In genomic region chr5:88883059-88883565, GRCh38 we compare ENCODE assay signal across 8 cellular contexts. TPM values are rescaled to one million over a fixed set of nuclear protein-coding genes. Genes with fewer than 3 reads are reported as not detected.
DNase-seq lines count a peak whose midpoint lies in the region; ATAC-seq and TF ChIP-seq lines count a peak whose summit lies in the region.

Gene MEF2C, minus strand, starts transcription at chr5:88883184. Its CDS starts 59,396 bp downstream, at chr5:88823788.

- H3K27ac ChIP-seq in neural progenitor cell = no peak within 1 kb of the TSS

- no peaks in the 10 kb centered on the region for H3K79me2 ChIP-seq in neural progenitor cell (ENCODE audit: low read depth)

- no peak within 1 kb of the TSS for H3K9ac ChIP-seq in neural progenitor cell

- peaks cover 77% of the 10 kb centered on the region for H3K27me3 ChIP-seq in neural progenitor cell

- H3K9me3 Mint-ChIP-seq in activated naive CD4-positive, alpha-beta T cell treated with anti-CD3 and anti-CD28 coated beads, Interleukin-2, amount 50 U/mL, for 24 hours = no peaks in the 10 kb centered on the region
- no peaks in the 10 kb centered on the region for H3K9me3 Mint-ChIP-seq in activated naive CD8-positive, alpha-beta T cell treated with anti-CD3 and anti-CD28 coated beads for 36 hours
- H3K9me3 Mint-ChIP-seq in neural progenitor cell = no peaks in the 10 kb centered on the region

- TF ChIP-seq CTCF in neural progenitor cell (IDR thresholded peaks at IDR 0.05) = no peak

- peak within 1 kb of the TSS; percentile 90 for H3K4me3 Mint-ChIP-seq in activated naive CD4-positive, alpha-beta T cell treated with anti-CD3 and anti-CD28 coated beads, Interleukin-2, amount 50 U/mL, for 24 hours
- peak within 1 kb of the TSS; percentile 88 for H3K4me3 Mint-ChIP-seq in activated naive CD8-positive, alpha-beta T cell treated with anti-CD3 and anti-CD28 coated beads for 36 hours
- H3K4me3 Mint-ChIP-seq in neural progenitor cell = peak within 1 kb of the TSS; percentile 94

- peak; percentile 27 for ATAC-seq in HG02884 (IDR thresholded peaks at IDR 0.05; ENCODE audit: unreplicated experiment)
- no peak for ATAC-seq in HG03457 (IDR thresholded peaks at IDR 0.05; ENCODE audit: unreplicated experiment)

- peak within 1 kb of the TSS; percentile 85 for H2AFZ ChIP-seq in neural progenitor cell (replicated peaks)

- peaks cover 41% of the 10 kb centered on the region for H3K27me3 Mint-ChIP-seq in activated naive CD4-positive, alpha-beta T cell treated with anti-CD3 and anti-CD28 coated beads, Interleukin-2, amount 50 U/mL, for 24 hours
- peaks cover 82% of the 10 kb centered on the region for H3K27me3 Mint-ChIP-seq in activated naive CD8-positive, alpha-beta T cell treated with anti-CD3 and anti-CD28 coated beads for 36 hours
- H3K27me3 Mint-ChIP-seq in neural progenitor cell (ENCODE audit: insufficient read depth, low read depth) = peaks cover 9% of the 10 kb centered on the region

- peaks cover 8% of the 10 kb centered on the region for H3K4me1 ChIP-seq in neural progenitor cell

- peak within 1 kb of the TSS; percentile 99 for H3K4me2 ChIP-seq in neural progenitor cell

- H3K4me1 Mint-ChIP-seq in activated naive CD4-positive, alpha-beta T cell treated with anti-CD3 and anti-CD28 coated beads, Interleukin-2, amount 50 U/mL, for 24 hours = peaks cover 22% of the 10 kb centered on the region
- H3K4me1 Mint-ChIP-seq in activated naive CD8-positive, alpha-beta T cell treated with anti-CD3 and anti-CD28 coated beads for 36 hours = peaks cover 31% of the 10 kb centered on the region
- peaks cover 6% of the 10 kb centered on the region for H3K4me1 Mint-ChIP-seq in neural progenitor cell

- no peaks in the 10 kb centered on the region for H3K9me3 ChIP-seq in neural progenitor cell (ENCODE audit: low read depth)

- H3F3A ChIP-seq in neural progenitor cell (ENCODE audit: low read depth) = peaks cover 32% of the 10 kb centered on the region

- H3K4me3 ChIP-seq in neural progenitor cell = peak within 1 kb of the TSS; percentile 82

- no peaks in the 10 kb centered on the region for H4K20me1 ChIP-seq in neural progenitor cell (ENCODE audit: low read depth)

- no peaks in the 10 kb centered on the region for H3K36me3 ChIP-seq in neural progenitor cell

- DNase-seq in activated naive CD4-positive, alpha-beta T cell treated with Interleukin-2 at 50 U/mL for 16 hours = no peak
- DNase-seq in NCI-H526 (lab: John Stamatoyannopoulos, UW) = peak; percentile 55 to 72
- DNase-seq in activated naive CD8-positive, alpha-beta T cell treated with anti-CD3 and anti-CD28 coated beads for 36 hours = no peak
- DNase-seq in glomerular endothelial cell (ENCODE audit: extremely low read depth, low read depth, low spot score) = peak; percentile 87
- peak; percentile 75 for DNase-seq in neural progenitor cell (ENCODE audit: low spot score)

- no peak within 1 kb of the TSS for H3K27ac Mint-ChIP-seq in activated naive CD4-positive, alpha-beta T cell treated with anti-CD3 and anti-CD28 coated beads, Interleukin-2, amount 50 U/mL, for 24 hours
- H3K27ac Mint-ChIP-seq in activated naive CD8-positive, alpha-beta T cell treated with anti-CD3 and anti-CD28 coated beads for 36 hours = peak within 1 kb of the TSS; percentile 62
- peak within 1 kb of the TSS; percentile 5 for H3K27ac Mint-ChIP-seq in neural progenitor cell

- H3K36me3 Mint-ChIP-seq in activated naive CD4-positive, alpha-beta T cell treated with anti-CD3 and anti-CD28 coated beads, Interleukin-2, amount 50 U/mL, for 24 hours = no peaks in the 10 kb centered on the region
- H3K36me3 Mint-ChIP-seq in activated naive CD8-positive, alpha-beta T cell treated with anti-CD3 and anti-CD28 coated beads for 36 hours = no peaks in the 10 kb centered on the region
- H3K36me3 Mint-ChIP-seq in neural progenitor cell = no peaks in the 10 kb centered on the region

RNA-seq across cellular contexts. Expression of gene MEF2C, which starts in this region (rescaled TPM):
- total RNA-seq in activated naive CD8-positive, alpha-beta T cell treated with anti-CD3 and anti-CD28 coated beads for 36 hours = 1 to 10 TPM; 1.5 to 2.1 TPM
- 36.9 and 40.0 TPM in 2 replicates for total RNA-seq in glomerular endothelial cell
- 0.26 and 0.68 TPM in 2 replicates for total RNA-seq in neural progenitor cell (ENCODE audit: low replicate concordance)

Comparison
In these comparisons a context has a peak if more than half of its experiments do, and no peak if none do; other contexts are left out.
1. RNA of gene MEF2C (total RNA-seq): 36.9 to 40.0 TPM in glomerular endothelial cell; 1.5 to 2.1 TPM in activated naive CD8-positive, alpha-beta T cell treated with anti-CD3 and anti-CD28 coated beads for 36 hours and 0.26 to 0.68 TPM in neural progenitor cell; every median in the first group is over 10 times any median in the second.
2. Peak in DNase-seq, H3K4me3 ChIP-seq and H3K4me2 ChIP-seq in neural progenitor cell; RNA of the gene not detected or under 1 TPM.
3. DNase-seq: peak in NCI-H526 (2 of 2) and glomerular endothelial cell (single experiment); none in activated naive CD4-positive, alpha-beta T cell treated with Interleukin-2 at 50 U/mL for 16 hours (single experiment) and activated naive CD8-positive, alpha-beta T cell treated with anti-CD3 and anti-CD28 coated beads for 36 hours (single experiment).
4. Peak in every context shown above with its lines, with median percentiles within 50 percentile points of each other: H3K4me3 Mint-ChIP-seq.